Comparison of ENCODE assay signal across 11 cellular contexts in the genomic region with DNA sequence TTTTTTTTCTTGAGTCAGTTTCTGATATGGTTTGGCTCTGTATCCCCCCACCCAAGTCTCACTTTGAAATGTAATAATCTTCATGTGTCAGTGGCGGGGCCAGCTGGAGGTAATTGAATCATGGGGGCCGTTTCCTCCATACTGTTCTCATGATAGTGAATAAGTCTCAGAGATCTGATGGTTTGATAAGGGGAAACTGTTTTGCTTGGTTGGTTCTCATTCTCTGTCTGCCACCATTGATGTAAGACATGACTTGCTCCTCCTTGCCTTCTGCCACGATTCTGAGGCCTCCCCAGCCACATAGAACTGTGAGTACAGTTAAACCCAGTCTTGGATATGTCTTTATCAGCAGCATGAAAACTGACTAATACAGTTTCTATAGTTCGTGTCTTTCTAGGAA. TPM values are rescaled to one million over a fixed set of nuclear protein-coding genes. Genes with fewer than 3 reads are reported as not detected.
DNase-seq lines count a peak whose midpoint lies in the region; ATAC-seq and TF ChIP-seq lines count a peak whose summit lies in the region.
"Had no signal": no experiment of that assay in that cellular context is flagged by ENCODE, and none has a peak within 500 bp of the region (broad histone marks: within the 10 kb centered on the region; RNA-seq: fewer than 3 reads in every experiment).

No MANE protein-coding gene starts in this region.

- H3K36me3 Mint-ChIP-seq in natural killer cell: no peaks in the 10 kb centered on the region

- H3K27me3 Mint-ChIP-seq in natural killer cell (ENCODE audit: low read depth in 2 of 2): no peaks in the 10 kb centered on the region

- H3K9me3 Mint-ChIP-seq in natural killer cell: no peaks in the 10 kb centered on the region

- POLR2A ChIA-PET in OCI-LY7 (lab: Charles Lee): interaction anchor here (0.6 to 1.4 kb wide), 2 partner anchors 15 to 406 kb away, joined by 4 read pairs; partner anchors contain the start of gene KDM5A

- H3K4me1 ChIP-seq in BLaER1 (peaks cover 20% of the 10 kb centered on the region), OCI-LY7 (ENCODE audit: insufficient read depth, low read length, poor library complexity, severe bottlenecking) (no peaks in the 10 kb centered on the region)

- H3K36me3 ChIP-seq in BLaER1 (peaks cover 7% of the 10 kb centered on the region; the same call in 1 of the 2 replicates), OCI-LY7 (ENCODE audit: insufficient read depth, low read length) (0 out of 2 replicates have a peak, but pooled peaks cover 3% of the 10 kb centered on the region)
- H3K36me3 ChIP-seq: cardiac muscle cell had no signal

- H3K9me3 ChIP-seq in BLaER1 (no peaks in the 10 kb centered on the region), OCI-LY7 (ENCODE audit: low read length) (no peaks in the 10 kb centered on the region)

- no TSS peak for BruUV-seq in OCI-LY7 (replicated peaks; lab: Mats Ljungman, UMichigan)

- H3K79me2 ChIP-seq in OCI-LY7 (ENCODE audit: insufficient read depth, low read depth, low read length): peaks cover 90% of the 10 kb centered on the region

- H3K4me1 Mint-ChIP-seq in natural killer cell: peaks cover 61 to 62% of the 10 kb centered on the region in 2 donors

- CTCF ChIA-PET in OCI-LY7 (lab: Charles Lee; ENCODE audit: unreplicated experiment): no interaction called here

- peak overlapping the region; percentile 57 for H3K4me3 Mint-ChIP-seq in natural killer cell

- H3K4me2 ChIP-seq in BLaER1: peak overlapping the region; percentile 33
- 0 out of 2 replicates have a peak overlapping the region, but pooled peaks have one; percentile 1 for H3K4me2 ChIP-seq in OCI-LY7 (ENCODE audit: low read length)

- H3K9ac ChIP-seq in BLaER1: no peak overlapping the region

- no peaks in the 10 kb centered on the region for H3K9me2 ChIP-seq in OCI-LY7 (ENCODE audit: insufficient read depth, low read length)

- no peak for TF ChIP-seq CTCF in OCI-LY7 (conservative IDR thresholded peaks at IDR 0.05; ENCODE audit: low read length)
- TF ChIP-seq CTCF in natural killer cell (IDR thresholded peaks at IDR 0.05): no peak

- no peaks in the 10 kb centered on the region for H3K27me3 ChIP-seq in BLaER1
- H3K27me3 ChIP-seq: cardiac muscle cell had no signal

- ATAC-seq in natural killer cell (peak in 1 of 3 donors; percentile 24), esophagus mucosa (no peak), HG03378 (IDR thresholded peaks at IDR 0.05; ENCODE audit: unreplicated experiment) (no peak), GM19328 (IDR thresholded peaks at IDR 0.05; ENCODE audit: unreplicated experiment) (no peak)

- H3K4me3 ChIP-seq in BLaER1 (no peak overlapping the region), OCI-LY7 (ENCODE audit: low read depth, low read length, poor library complexity, severe bottlenecking) (no peak overlapping the region)
- H3K4me3 ChIP-seq: cardiac muscle cell had no signal

- H2AFZ ChIP-seq in OCI-LY7 (ENCODE audit: low read length): no peak overlapping the region

- H3K27ac ChIP-seq in BLaER1: no peak overlapping the region
- H3K27ac ChIP-seq in OCI-LY7 (ENCODE audit: low read depth, low read length, poor library complexity, severe bottlenecking): no peak overlapping the region
- H3K27ac ChIP-seq: cardiac muscle cell, HL-60 had no signal

- peaks cover 100% of the 10 kb centered on the region for H4K20me1 ChIP-seq in BLaER1
- peaks cover 8% of the 10 kb centered on the region; the same call in 1 of the 2 replicates for H4K20me1 ChIP-seq in OCI-LY7 (ENCODE audit: insufficient read depth, low read length)

- intact Hi-C loops in OCI-LY7 (cut with micrococcal nuclease; ENCODE audit: unreplicated experiment): no loop called here
- intact Hi-C loops in natural killer cell (cut with micrococcal nuclease): no loop called here

- peak overlapping the region; percentile 56 to 71 for H3K27ac Mint-ChIP-seq in natural killer cell

- DNase-seq in OCI-LY7 (ENCODE audit: low spot score) (no peak), activated T-cell treated with anti-CD3 and anti-CD28 coated beads for 48 hours (ENCODE audit: low read depth) (peak; percentile 43), natural killer cell (no peak), mesenteric fat pad (ENCODE audit: low spot score) (no peak)
- DNase-seq: small intestine had no signal

RNA-seq across cellular contexts. Expression of gene WNK1, which starts 42.9 kb away (rescaled TPM):
- 66.4 and 84.1 TPM in 2 replicates for total RNA-seq in OCI-LY7 (2014; rRNA removed; shearing (Covaris generic))
- 131 and 135 TPM in 2 replicates for total RNA-seq in OCI-LY7 (2022)
- total RNA-seq in natural killer cell: 100 to 1,000 TPM; 177 to 203 (median 192) TPM
- 157 TPM for total RNA-seq in esophagus mucosa
- 312 TPM for total RNA-seq in mesenteric fat pad
